In the genomic region with DNA sequence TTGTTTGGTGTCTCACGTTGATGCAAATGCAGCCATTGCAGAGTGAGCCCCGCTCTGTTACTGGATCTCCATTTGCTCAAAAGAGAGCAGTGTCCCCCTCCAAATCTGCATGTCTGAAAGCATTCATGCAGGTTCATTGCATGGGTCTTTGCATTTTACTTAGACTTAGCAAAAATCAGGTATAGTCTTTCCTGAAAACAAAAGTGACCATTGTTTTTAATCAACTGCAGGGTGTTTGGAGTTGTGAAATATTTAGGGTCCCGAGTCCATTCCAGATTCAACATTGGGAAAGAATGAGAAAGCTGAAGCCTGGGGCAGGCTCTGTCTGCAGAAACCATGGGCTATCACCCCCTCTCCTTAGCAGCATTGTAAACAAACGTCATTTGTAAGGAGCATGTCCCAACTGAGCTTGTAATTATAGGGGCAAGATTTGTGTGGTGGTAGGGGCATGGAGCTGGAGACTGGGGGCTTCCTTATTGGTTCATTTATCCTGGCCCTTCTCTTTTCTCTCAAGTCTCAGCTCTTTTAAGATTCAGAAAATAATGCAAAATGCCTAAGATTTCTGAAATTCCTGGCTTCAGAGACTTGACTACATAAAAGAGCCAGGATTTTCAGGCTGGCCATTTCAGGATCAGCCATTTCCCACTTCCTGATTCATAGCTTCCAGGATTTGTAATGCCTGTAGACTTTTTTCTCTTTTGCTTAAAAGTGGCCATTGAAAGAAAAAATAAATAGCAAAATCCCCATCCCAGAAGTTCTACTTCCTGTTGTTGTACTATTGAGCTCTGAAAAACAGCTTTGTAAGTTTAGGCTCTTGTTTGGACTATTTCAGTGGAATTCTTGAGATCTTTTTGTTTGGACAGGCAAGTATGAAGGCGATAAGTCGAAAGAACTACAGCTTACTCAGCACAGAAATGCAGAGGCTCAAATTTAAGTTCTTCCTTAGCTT, we compare ENCODE assay signal across 1 cellular context.
TF ChIP-seq lines count a peak whose summit lies in the region.

No MANE protein-coding gene starts in this region.

TF ChIP-seq in HepG2, 621 proteins besides CTCF, POLR2A, EP300 and RAD21 (continued from another document and continues in another):
- TF ChIP-seq, protein P1, sequence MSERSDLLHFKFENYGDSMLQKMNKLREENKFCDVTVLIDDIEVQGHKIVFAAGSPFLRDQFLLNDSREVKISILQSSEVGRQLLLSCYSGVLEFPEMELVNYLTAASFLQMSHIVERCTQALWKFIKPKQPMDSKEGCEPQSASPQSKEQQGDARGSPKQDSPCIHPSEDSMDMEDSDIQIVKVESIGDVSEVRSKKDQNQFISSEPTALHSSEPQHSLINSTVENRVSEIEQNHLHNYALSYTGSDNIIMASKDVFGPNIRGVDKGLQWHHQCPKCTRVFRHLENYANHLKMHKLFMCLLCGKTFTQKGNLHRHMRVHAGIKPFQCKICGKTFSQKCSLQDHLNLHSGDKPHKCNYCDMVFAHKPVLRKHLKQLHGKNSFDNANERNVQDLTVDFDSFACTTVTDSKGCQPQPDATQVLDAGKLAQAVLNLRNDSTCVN (CRISPR knock-in tag; IDR thresholded peaks at IDR 0.05; ENCODE audit: borderline replicate concordance), result peak; percentile 54; the same call in 1 of the 2 replicates
- TF ChIP-seq HNF4G (IDR thresholded peaks at IDR 0.05; ENCODE audit: borderline replicate concordance, low read depth, low read length) (peak; percentile 83), HNF4G (CRISPR knock-in tag; IDR thresholded peaks at IDR 0.05; ENCODE audit: borderline replicate concordance, low read depth) (peak; percentile 77; the same call in 1 of the 2 replicates), ZNF34 (CRISPR knock-in tag; IDR thresholded peaks at IDR 0.05; ENCODE audit: borderline replicate concordance) (no peak), RXRB (CRISPR knock-in tag; IDR thresholded peaks at IDR 0.05; ENCODE audit: borderline replicate concordance) (peak; percentile 47; the same call in 1 of the 2 replicates), NR1H2 (CRISPR knock-in tag; IDR thresholded peaks at IDR 0.05; ENCODE audit: borderline replicate concordance, low read depth) (no peak), GATAD2A (CRISPR knock-in tag; IDR thresholded peaks at IDR 0.05) (peak; percentile 90), SALL1 (CRISPR knock-in tag; IDR thresholded peaks at IDR 0.05) (peak; percentile 50; the same call in 1 of the 2 replicates), CEBPB (IDR thresholded peaks at IDR 0.05; ENCODE audit: borderline replicate concordance, low read depth, low read length) (peak; percentile 96), SMC3 (IDR thresholded peaks at IDR 0.05; ENCODE audit: low read length) (peak; percentile 32; the same call in 1 of the 2 replicates), CREM (IDR thresholded peaks at IDR 0.05) (peak; percentile 66), CREM (CRISPR knock-in tag; IDR thresholded peaks at IDR 0.05) (no peak), AHR (CRISPR knock-in tag; IDR thresholded peaks at IDR 0.05) (no peak), TCF7 (IDR thresholded peaks at IDR 0.05; ENCODE audit: low read depth) (no peak; the same call in 1 of the 2 replicates), SIN3B (IDR thresholded peaks at IDR 0.05; ENCODE audit: low read length) (no peak), NFIC (IDR thresholded peaks at IDR 0.05; ENCODE audit: low read length) (peak; percentile 85), HNRNPK (IDR thresholded peaks at IDR 0.05; ENCODE audit: low read depth, low read length, poor library complexity, severe bottlenecking) (no peak), ZKSCAN1 (IDR thresholded peaks at IDR 0.05; ENCODE audit: low read length) (no peak), FOSL2 (CRISPR knock-in tag; IDR thresholded peaks at IDR 0.05) (peak; percentile 71), KAT8 (CRISPR knock-in tag; IDR thresholded peaks at IDR 0.05) (peak; percentile 22; the same call in 1 of the 2 replicates), ZNF749 (CRISPR knock-in tag; IDR thresholded peaks at IDR 0.05; ENCODE audit: borderline replicate concordance) (0 out of 2 replicates have a peak, but pooled peaks have one; percentile 54), ARHGAP35 (CRISPR knock-in tag; IDR thresholded peaks at IDR 0.05; ENCODE audit: borderline replicate concordance) (no peak), ZNF331 (CRISPR knock-in tag; IDR thresholded peaks at IDR 0.05) (peak; percentile 24; the same call in 1 of the 2 replicates), ZNF343 (CRISPR knock-in tag; IDR thresholded peaks at IDR 0.05) (no peak), GFI1 (CRISPR knock-in tag; IDR thresholded peaks at IDR 0.05; ENCODE audit: borderline replicate concordance) (peak; percentile 88), NR2F6 (IDR thresholded peaks at IDR 0.05) (peak; percentile 58; the same call in 1 of the 2 replicates), NR2F6 (CRISPR knock-in tag; IDR thresholded peaks at IDR 0.05) (no peak), PHF21A (CRISPR knock-in tag; IDR thresholded peaks at IDR 0.05) (peak; percentile 94), HNF4A (CRISPR knock-in tag; IDR thresholded peaks at IDR 0.05) (peak; percentile 90), ZNF253 (CRISPR knock-in tag; IDR thresholded peaks at IDR 0.05; ENCODE audit: borderline replicate concordance) (no peak), NFYB (CRISPR knock-in tag; IDR thresholded peaks at IDR 0.05) (no peak), TCF7L2 (IDR thresholded peaks at IDR 0.05; ENCODE audit: low read depth, low read length) (no peak), RCOR2 (CRISPR knock-in tag; IDR thresholded peaks at IDR 0.05) (no peak), ZNF747 (CRISPR knock-in tag; IDR thresholded peaks at IDR 0.05; ENCODE audit: borderline replicate concordance) (no peak), ZNF605 (CRISPR knock-in tag; IDR thresholded peaks at IDR 0.05) (no peak), ZNF180 (CRISPR knock-in tag; IDR thresholded peaks at IDR 0.05; ENCODE audit: borderline replicate concordance, low read depth) (no peak)
- TF ChIP-seq, protein P2, sequence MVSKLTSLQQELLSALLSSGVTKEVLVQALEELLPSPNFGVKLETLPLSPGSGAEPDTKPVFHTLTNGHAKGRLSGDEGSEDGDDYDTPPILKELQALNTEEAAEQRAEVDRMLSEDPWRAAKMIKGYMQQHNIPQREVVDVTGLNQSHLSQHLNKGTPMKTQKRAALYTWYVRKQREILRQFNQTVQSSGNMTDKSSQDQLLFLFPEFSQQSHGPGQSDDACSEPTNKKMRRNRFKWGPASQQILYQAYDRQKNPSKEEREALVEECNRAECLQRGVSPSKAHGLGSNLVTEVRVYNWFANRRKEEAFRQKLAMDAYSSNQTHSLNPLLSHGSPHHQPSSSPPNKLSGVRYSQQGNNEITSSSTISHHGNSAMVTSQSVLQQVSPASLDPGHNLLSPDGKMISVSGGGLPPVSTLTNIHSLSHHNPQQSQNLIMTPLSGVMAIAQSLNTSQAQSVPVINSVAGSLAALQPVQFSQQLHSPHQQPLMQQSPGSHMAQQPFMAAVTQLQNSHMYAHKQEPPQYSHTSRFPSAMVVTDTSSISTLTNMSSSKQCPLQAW (CRISPR knock-in tag; IDR thresholded peaks at IDR 0.05), result peak; percentile 44; the same call in 1 of the 2 replicates
- TF ChIP-seq, protein P3, sequence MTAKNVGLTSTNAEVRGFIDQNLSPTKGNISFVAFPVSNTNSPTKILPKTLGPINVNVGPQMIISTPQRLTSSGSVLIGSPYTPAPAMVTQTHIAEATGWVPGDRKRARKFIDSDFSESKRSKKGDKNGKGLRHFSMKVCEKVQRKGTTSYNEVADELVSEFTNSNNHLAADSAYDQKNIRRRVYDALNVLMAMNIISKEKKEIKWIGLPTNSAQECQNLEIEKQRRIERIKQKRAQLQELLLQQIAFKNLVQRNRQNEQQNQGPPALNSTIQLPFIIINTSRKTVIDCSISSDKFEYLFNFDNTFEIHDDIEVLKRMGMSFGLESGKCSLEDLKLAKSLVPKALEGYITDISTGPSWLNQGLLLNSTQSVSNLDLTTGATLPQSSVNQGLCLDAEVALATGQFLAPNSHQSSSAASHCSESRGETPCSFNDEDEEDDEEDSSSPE (CRISPR knock-in tag; IDR thresholded peaks at IDR 0.05), result no peak
- TF ChIP-seq, protein P4, sequence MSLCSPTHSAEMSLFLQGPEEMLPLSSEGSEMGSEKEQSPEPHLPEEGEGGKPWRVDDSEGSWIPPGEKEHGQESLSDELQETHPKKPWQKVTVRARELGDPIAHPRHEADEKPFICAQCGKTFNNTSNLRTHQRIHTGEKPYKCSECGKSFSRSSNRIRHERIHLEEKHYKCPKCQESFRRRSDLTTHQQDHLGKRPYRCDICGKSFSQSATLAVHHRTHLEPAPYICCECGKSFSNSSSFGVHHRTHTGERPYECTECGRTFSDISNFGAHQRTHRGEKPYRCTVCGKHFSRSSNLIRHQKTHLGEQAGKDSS (CRISPR knock-in tag; IDR thresholded peaks at IDR 0.05; ENCODE audit: borderline replicate concordance, low read depth), result no peak
- TF ChIP-seq, protein P5, sequence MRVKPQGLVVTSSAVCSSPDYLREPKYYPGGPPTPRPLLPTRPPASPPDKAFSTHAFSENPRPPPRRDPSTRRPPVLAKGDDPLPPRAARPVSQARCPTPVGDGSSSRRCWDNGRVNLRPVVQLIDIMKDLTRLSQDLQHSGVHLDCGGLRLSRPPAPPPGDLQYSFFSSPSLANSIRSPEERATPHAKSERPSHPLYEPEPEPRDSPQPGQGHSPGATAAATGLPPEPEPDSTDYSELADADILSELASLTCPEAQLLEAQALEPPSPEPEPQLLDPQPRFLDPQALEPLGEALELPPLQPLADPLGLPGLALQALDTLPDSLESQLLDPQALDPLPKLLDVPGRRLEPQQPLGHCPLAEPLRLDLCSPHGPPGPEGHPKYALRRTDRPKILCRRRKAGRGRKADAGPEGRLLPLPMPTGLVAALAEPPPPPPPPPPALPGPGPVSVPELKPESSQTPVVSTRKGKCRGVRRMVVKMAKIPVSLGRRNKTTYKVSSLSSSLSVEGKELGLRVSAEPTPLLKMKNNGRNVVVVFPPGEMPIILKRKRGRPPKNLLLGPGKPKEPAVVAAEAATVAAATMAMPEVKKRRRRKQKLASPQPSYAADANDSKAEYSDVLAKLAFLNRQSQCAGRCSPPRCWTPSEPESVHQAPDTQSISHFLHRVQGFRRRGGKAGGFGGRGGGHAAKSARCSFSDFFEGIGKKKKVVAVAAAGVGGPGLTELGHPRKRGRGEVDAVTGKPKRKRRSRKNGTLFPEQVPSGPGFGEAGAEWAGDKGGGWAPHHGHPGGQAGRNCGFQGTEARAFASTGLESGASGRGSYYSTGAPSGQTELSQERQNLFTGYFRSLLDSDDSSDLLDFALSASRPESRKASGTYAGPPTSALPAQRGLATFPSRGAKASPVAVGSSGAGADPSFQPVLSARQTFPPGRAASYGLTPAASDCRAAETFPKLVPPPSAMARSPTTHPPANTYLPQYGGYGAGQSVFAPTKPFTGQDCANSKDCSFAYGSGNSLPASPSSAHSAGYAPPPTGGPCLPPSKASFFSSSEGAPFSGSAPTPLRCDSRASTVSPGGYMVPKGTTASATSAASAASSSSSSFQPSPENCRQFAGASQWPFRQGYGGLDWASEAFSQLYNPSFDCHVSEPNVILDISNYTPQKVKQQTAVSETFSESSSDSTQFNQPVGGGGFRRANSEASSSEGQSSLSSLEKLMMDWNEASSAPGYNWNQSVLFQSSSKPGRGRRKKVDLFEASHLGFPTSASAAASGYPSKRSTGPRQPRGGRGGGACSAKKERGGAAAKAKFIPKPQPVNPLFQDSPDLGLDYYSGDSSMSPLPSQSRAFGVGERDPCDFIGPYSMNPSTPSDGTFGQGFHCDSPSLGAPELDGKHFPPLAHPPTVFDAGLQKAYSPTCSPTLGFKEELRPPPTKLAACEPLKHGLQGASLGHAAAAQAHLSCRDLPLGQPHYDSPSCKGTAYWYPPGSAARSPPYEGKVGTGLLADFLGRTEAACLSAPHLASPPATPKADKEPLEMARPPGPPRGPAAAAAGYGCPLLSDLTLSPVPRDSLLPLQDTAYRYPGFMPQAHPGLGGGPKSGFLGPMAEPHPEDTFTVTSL (CRISPR knock-in tag; IDR thresholded peaks at IDR 0.05; ENCODE audit: borderline replicate concordance), result peak; percentile 82; the same call in 1 of the 2 replicates
- TF ChIP-seq, protein P6, sequence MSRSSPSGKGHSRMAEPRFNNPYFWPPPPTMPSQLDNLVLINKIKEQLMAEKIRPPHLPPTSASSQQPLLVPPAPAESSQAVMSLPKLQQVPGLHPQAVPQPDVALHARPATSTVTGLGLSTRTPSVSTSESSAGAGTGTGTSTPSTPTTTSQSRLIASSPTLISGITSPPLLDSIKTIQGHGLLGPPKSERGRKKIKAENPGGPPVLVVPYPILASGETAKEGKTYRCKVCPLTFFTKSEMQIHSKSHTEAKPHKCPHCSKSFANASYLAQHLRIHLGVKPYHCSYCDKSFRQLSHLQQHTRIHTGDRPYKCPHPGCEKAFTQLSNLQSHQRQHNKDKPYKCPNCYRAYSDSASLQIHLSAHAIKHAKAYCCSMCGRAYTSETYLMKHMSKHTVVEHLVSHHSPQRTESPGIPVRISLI (CRISPR knock-in tag; IDR thresholded peaks at IDR 0.05; ENCODE audit: borderline replicate concordance), result peak; percentile 55; the same call in 1 of the 2 replicates
- TF ChIP-seq, protein P7, sequence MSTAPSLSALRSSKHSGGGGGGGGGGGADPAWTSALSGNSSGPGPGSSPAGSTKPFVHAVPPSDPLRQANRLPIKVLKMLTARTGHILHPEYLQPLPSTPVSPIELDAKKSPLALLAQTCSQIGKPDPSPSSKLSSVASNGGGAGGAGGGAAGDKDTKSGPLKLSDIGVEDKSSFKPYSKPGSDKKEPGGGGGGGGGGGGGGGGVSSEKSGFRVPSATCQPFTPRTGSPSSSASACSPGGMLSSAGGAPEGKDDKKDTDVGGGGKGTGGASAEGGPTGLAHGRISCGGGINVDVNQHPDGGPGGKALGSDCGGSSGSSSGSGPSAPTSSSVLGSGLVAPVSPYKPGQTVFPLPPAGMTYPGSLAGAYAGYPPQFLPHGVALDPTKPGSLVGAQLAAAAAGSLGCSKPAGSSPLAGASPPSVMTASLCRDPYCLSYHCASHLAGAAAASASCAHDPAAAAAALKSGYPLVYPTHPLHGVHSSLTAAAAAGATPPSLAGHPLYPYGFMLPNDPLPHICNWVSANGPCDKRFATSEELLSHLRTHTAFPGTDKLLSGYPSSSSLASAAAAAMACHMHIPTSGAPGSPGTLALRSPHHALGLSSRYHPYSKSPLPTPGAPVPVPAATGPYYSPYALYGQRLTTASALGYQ (CRISPR knock-in tag; IDR thresholded peaks at IDR 0.05), result peak; percentile 88
- TF ChIP-seq, protein P8, sequence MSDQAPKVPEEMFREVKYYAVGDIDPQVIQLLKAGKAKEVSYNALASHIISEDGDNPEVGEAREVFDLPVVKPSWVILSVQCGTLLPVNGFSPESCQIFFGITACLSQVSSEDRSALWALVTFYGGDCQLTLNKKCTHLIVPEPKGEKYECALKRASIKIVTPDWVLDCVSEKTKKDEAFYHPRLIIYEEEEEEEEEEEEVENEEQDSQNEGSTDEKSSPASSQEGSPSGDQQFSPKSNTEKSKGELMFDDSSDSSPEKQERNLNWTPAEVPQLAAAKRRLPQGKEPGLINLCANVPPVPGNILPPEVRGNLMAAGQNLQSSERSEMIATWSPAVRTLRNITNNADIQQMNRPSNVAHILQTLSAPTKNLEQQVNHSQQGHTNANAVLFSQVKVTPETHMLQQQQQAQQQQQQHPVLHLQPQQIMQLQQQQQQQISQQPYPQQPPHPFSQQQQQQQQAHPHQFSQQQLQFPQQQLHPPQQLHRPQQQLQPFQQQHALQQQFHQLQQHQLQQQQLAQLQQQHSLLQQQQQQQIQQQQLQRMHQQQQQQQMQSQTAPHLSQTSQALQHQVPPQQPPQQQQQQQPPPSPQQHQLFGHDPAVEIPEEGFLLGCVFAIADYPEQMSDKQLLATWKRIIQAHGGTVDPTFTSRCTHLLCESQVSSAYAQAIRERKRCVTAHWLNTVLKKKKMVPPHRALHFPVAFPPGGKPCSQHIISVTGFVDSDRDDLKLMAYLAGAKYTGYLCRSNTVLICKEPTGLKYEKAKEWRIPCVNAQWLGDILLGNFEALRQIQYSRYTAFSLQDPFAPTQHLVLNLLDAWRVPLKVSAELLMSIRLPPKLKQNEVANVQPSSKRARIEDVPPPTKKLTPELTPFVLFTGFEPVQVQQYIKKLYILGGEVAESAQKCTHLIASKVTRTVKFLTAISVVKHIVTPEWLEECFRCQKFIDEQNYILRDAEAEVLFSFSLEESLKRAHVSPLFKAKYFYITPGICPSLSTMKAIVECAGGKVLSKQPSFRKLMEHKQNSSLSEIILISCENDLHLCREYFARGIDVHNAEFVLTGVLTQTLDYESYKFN (CRISPR knock-in tag; conservative IDR thresholded peaks at IDR 0.05), result peak; percentile 79
